In the genomic region with DNA sequence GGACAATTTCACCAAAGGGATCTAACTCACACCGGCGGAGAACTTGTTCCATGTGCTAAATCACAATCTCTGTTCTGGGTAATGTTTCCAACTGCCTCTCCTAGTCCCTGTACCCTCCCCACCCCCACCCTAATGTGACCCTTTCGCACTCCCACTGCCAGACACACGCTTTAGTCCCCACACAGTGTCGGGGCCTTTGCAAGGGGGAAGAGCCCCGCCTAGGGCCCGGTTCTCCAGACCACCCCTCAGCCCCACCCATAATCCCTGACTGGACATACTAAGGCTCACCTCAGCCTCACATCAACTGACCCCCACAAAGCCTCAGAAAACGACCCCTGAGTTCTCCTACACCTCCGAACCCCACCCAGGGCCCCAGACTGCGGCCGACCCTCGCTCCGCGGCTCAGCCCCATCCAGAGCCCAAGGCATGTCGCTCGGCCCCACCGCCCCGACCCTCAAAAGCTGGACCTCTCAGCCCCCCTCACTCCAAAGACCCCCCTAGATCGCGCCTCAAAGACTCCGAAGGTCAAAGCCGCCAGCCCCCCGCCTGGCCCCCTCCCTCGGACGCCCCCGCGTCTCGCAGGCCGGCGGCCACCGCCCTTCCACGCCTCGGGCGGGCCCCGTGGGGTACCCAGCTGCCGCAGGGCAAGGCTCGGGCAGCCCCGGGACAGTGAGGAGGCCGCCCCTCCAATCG, we compare ENCODE assay signal across 8 cellular contexts.
DNase-seq lines count a peak whose midpoint lies in the region; ATAC-seq and TF ChIP-seq lines count a peak whose summit lies in the region.

No MANE protein-coding gene starts in this region.

- H3K27ac Mint-ChIP-seq in naive thymus-derived CD4-positive, alpha-beta T cell, result peak overlapping the region; percentile 72 to 98 (median 90)

- peak; percentile 26 for ATAC-seq in GM19043 (IDR thresholded peaks at IDR 0.05; ENCODE audit: low read depth, unreplicated experiment)
- peak; percentile 17 for ATAC-seq in HG03442 (IDR thresholded peaks at IDR 0.05; ENCODE audit: unreplicated experiment)
- peak; percentile 18 for ATAC-seq in activated CD4-positive, CD25-positive, alpha-beta regulatory T cell treated with anti-CD3 and anti-CD28 coated beads, Interleukin-2, amount 50 U/mL, for 24 hours
- peak; percentile 9 for ATAC-seq in esophagus mucosa
- ATAC-seq in naive thymus-derived CD4-positive, alpha-beta T cell, result peak; percentile 15

- peaks cover 7 to 11% of the 10 kb centered on the region in 2 donors for H3K4me1 ChIP-seq in naive thymus-derived CD4-positive, alpha-beta T cell (ENCODE audit: control insufficient read depth in 2 of 2, insufficient read depth in 2 of 2, low read length in 2 of 2)

- DNase-seq in naive thymus-derived CD4-positive, alpha-beta T cell, result no peak
- DNase-seq in SKM-1 treated with dmso at 0.1 percent for 144 hours (lab: John Stamatoyannopoulos, UW; ENCODE audit: unreplicated experiment) (no peak), cortex of kidney (lab: John Stamatoyannopoulos, UW) (no peak)

- peaks cover 0 to 2% (median 0%) of the 10 kb centered on the region in 11 donors for H3K9me3 Mint-ChIP-seq in naive thymus-derived CD4-positive, alpha-beta T cell

- H3K9me3 ChIP-seq in naive thymus-derived CD4-positive, alpha-beta T cell (ENCODE audit: control insufficient read depth in 2 of 3, low read length in 3 of 3), result no peaks in the 10 kb centered on the region

- no peak for TF ChIP-seq CTCF in C4-2B (conservative IDR thresholded peaks at IDR 0.05)

- no peaks in the 10 kb centered on the region for H3K27me3 ChIP-seq in naive thymus-derived CD4-positive, alpha-beta T cell (ENCODE audit: control insufficient read depth in 2 of 2, insufficient read depth in 2 of 2, low read length in 2 of 2)

- peak overlapping the region; percentile 85 for H3K4me3 ChIP-seq in naive thymus-derived CD4-positive, alpha-beta T cell (ENCODE audit: low read length)

- POLR2A ChIA-PET in naive thymus-derived CD4-positive, alpha-beta T cell (lab: Charles Lee), result interaction anchor here (0.9 kb wide), 1 partner anchor 8 kb away, joined by 3 read pairs; no protein-coding TSS in a partner anchor

- H3K36me3 Mint-ChIP-seq in naive thymus-derived CD4-positive, alpha-beta T cell, result peaks cover 0 to 3% (median 0%) of the 10 kb centered on the region in 5 donors

- intact Hi-C loops in naive thymus-derived CD4-positive, alpha-beta T cell (cut with micrococcal nuclease), result loop anchor here (2.0 to 10.0 kb wide), 10 partner anchors 154 to 1384 kb away; a partner anchor contains a TSS

- peaks cover 0 to 2% (median 0%) of the 10 kb centered on the region in 3 experiments for H3K36me3 ChIP-seq in naive thymus-derived CD4-positive, alpha-beta T cell (ENCODE audit: control insufficient read depth in 2 of 3, insufficient read depth in 3 of 3, low read length in 3 of 3)

- peaks cover 14 to 33% (median 29%) of the 10 kb centered on the region in 7 donors for H3K4me1 Mint-ChIP-seq in naive thymus-derived CD4-positive, alpha-beta T cell

- H3K27ac ChIP-seq in C4-2B, result peak overlapping the region; percentile 92
- H3K27ac ChIP-seq in naive thymus-derived CD4-positive, alpha-beta T cell (ENCODE audit: low read depth, low read length), result peak overlapping the region; percentile 95

- peak overlapping the region; percentile 90 to 99 (median 96) for H3K4me3 Mint-ChIP-seq in naive thymus-derived CD4-positive, alpha-beta T cell

- CTCF ChIA-PET in naive thymus-derived CD4-positive, alpha-beta T cell (lab: Charles Lee), result interaction anchor here (0.6 kb wide), 3 partner anchors 19 to 575 kb away, joined by 3 to 4 read pairs (median 3); a partner anchor contains a TSS

- H3K27me3 Mint-ChIP-seq in naive thymus-derived CD4-positive, alpha-beta T cell, result peaks cover 0 to 16% (median 0%) of the 10 kb centered on the region in 5 donors
